10 cellular contexts compared by ENCODE assay signal in genomic region chr6:2938632-2939083, GRCh38. TPM values are rescaled to one million over a fixed set of nuclear protein-coding genes. Genes with fewer than 3 reads are reported as not detected.
DNase-seq lines count a peak whose midpoint lies in the region; ATAC-seq, FAIRE-seq and TF ChIP-seq lines count a peak whose summit lies in the region.
"Had no signal": no experiment of that assay in that cellular context is flagged by ENCODE, and none has a peak within 500 bp of the region (broad histone marks: within the 10 kb centered on the region; RNA-seq: fewer than 3 reads in every experiment).

No MANE protein-coding gene starts in this region.

- intact Hi-C loops in Right ventricle myocardium inferior (cut with DNase I) (loop anchor here (10.0 kb wide), 1 partner anchor 46 kb away; no protein-coding TSS in a partner anchor), Right ventricle myocardium superior (cut with DNase I) (loop anchor here (10.0 kb wide), 1 partner anchor 46 kb away; no protein-coding TSS in a partner anchor)

- FAIRE-seq in RCC 7860 (lab: Jason Lieb, UNC) (no peak), urothelium cell line (lab: Jason Lieb, UNC) (no peak)

- ATAC-seq in Right ventricle myocardium inferior (peak; percentile 24), Right ventricle myocardium superior (ENCODE audit: poor library complexity) (no peak), foreskin keratinocyte (no peak), HG03135 (IDR thresholded peaks at IDR 0.05; ENCODE audit: unreplicated experiment) (no peak)
- ATAC-seq in stimulated activated memory B cell treated with anti-CD40 and anti-IgM and Interleukin-4, amounts not matched to agents 10 μg/mL and 1 μg/mL and 100 μg/mL, for 72 hours = no peak

- no peaks in the 10 kb centered on the region for H3K36me3 Mint-ChIP-seq in stimulated activated memory B cell treated with anti-CD40 and anti-IgM and Interleukin-4, amounts not matched to agents 10 μg/mL and 1 μg/mL and 100 μg/mL, for 72 hours

- H3K4me1 ChIP-seq in foreskin keratinocyte = no peaks in the 10 kb centered on the region
- H3K4me1 ChIP-seq: breast epithelium had no signal

- DNase-seq in Right ventricle myocardium inferior (ENCODE audit: missing footprints) (no peak), Right ventricle myocardium superior (no peak), RCC 7860 (ENCODE audit: low spot score) (peak; percentile 51), foreskin keratinocyte (no peak), urothelium cell line (ENCODE audit: low spot score) (peak; percentile 11)
- DNase-seq in activated CD4-positive, alpha-beta T cell treated with anti-CD3 and anti-CD28 coated beads, Interleukin-2, amount 50 U/mL, for 48 hours = no peak

- H3K27ac Mint-ChIP-seq in stimulated activated memory B cell treated with anti-CD40 and anti-IgM and Interleukin-4, amounts not matched to agents 10 μg/mL and 1 μg/mL and 100 μg/mL, for 72 hours = no peak overlapping the region

- no peaks in the 10 kb centered on the region for H3K27me3 Mint-ChIP-seq in stimulated activated memory B cell treated with anti-CD40 and anti-IgM and Interleukin-4, amounts not matched to agents 10 μg/mL and 1 μg/mL and 100 μg/mL, for 72 hours

- peaks cover 8% of the 10 kb centered on the region for H3K27me3 ChIP-seq in foreskin keratinocyte
- H3K27me3 ChIP-seq: breast epithelium had no signal

- peaks cover 39% of the 10 kb centered on the region for H3K4me1 Mint-ChIP-seq in stimulated activated memory B cell treated with anti-CD40 and anti-IgM and Interleukin-4, amounts not matched to agents 10 μg/mL and 1 μg/mL and 100 μg/mL, for 72 hours

- H3K27ac ChIP-seq in foreskin keratinocyte = no peak overlapping the region
- H3K27ac ChIP-seq: breast epithelium, VCaP had no signal

- H3K9me3 Mint-ChIP-seq in stimulated activated memory B cell treated with anti-CD40 and anti-IgM and Interleukin-4, amounts not matched to agents 10 μg/mL and 1 μg/mL and 100 μg/mL, for 72 hours = peaks cover 2% of the 10 kb centered on the region

- peak; percentile 37 for TF ChIP-seq CTCF in foreskin keratinocyte (conservative IDR thresholded peaks at IDR 0.05)

- H3K4me3 Mint-ChIP-seq in stimulated activated memory B cell treated with anti-CD40 and anti-IgM and Interleukin-4, amounts not matched to agents 10 μg/mL and 1 μg/mL and 100 μg/mL, for 72 hours = no peak overlapping the region

RNA-seq across cellular contexts. Expression of gene SERPINB6, which starts 32.7 kb away (rescaled TPM):
- 275 TPM for total RNA-seq in Right ventricle myocardium inferior
- total RNA-seq in Right ventricle myocardium superior = 265 TPM
- 57.6 and 59.0 TPM in 2 replicates for total RNA-seq in foreskin keratinocyte
- polyA plus RNA-seq in foreskin keratinocyte = 81.3 and 86.5 TPM in 2 replicates

RNA-seq across cellular contexts. Expression of gene SERPINB9, which starts 35.5 kb away (rescaled TPM):
- total RNA-seq in Right ventricle myocardium inferior = 3.2 TPM
- total RNA-seq in Right ventricle myocardium superior = 2.9 TPM
- total RNA-seq in foreskin keratinocyte = 0.07 and 0.31 TPM in 2 replicates
- polyA plus RNA-seq in foreskin keratinocyte = 0.08 and 0.11 TPM in 2 replicates

Comparison
In these comparisons a context has a peak if more than half of its experiments do, and no peak if none do; other contexts are left out.
1. DNase-seq: peak in RCC 7860 (single experiment) and urothelium cell line (single experiment); none in Right ventricle myocardium inferior (single experiment), Right ventricle myocardium superior (single experiment), foreskin keratinocyte (0 of 2) and activated CD4-positive, alpha-beta T cell treated with anti-CD3 and anti-CD28 coated beads, Interleukin-2, amount 50 U/mL, for 48 hours (0 of 2).